ENCODE assay signal across 8 cellular contexts in genomic region chr1:40592107-40592773, GRCh38.
DNase-seq lines count a peak whose midpoint lies in the region; ATAC-seq and TF ChIP-seq lines count a peak whose summit lies in the region.

No MANE protein-coding gene starts in this region.

- TF ChIP-seq CTCF in mammary epithelial cell (conservative IDR thresholded peaks at IDR 0.05 in 1 of 2, IDR thresholded peaks at IDR 0.05 in 1 of 2; ENCODE audit: extremely low read depth in 1 of 2, insufficient read depth in 1 of 2, low read depth in 1 of 2, low read length in 2 of 2) (peak; percentile 76), lung (IDR thresholded peaks at IDR 0.05; ENCODE audit: control extremely low read depth, extremely low read depth) (peak; percentile 14)

- in situ Hi-C loops in mammary epithelial cell (cut with MboI; ENCODE audit: low sequenced_read_pairs in 2 of 2), result no loop called here

- CTCF ChIA-PET in mammary epithelial cell (lab: Charles Lee; ENCODE audit: low non-redundant PET), result interaction anchor here (0.6 to 0.8 kb wide), 5 partner anchors 131 to 986 kb away, joined by 3 to 11 read pairs (median 6); no protein-coding TSS in a partner anchor

- intact Hi-C loops in Right ventricle myocardium inferior (cut with DNase I), result no loop called here
- intact Hi-C loops in cardiac septum (cut with DNase I), result no loop called here
- intact Hi-C loops in mammary epithelial cell (cut with micrococcal nuclease), result loop anchor here (1.0 kb wide), 3 partner anchors 77 to 360 kb away; no protein-coding TSS in a partner anchor

- H2AFZ ChIP-seq in mammary epithelial cell (ENCODE audit: low read depth, low read length), result no peak overlapping the region

- no peaks in the 10 kb centered on the region for H3K36me3 ChIP-seq in mammary epithelial cell (ENCODE audit: insufficient read depth, low read length)
- no peaks in the 10 kb centered on the region for H3K36me3 ChIP-seq in lung (ENCODE audit: control insufficient read depth in 2 of 2, insufficient read depth in 2 of 2, low read length in 2 of 2)

- H3K4me3 ChIP-seq in mammary epithelial cell (replicated peaks in 1 of 3; ENCODE audit: insufficient read depth in 1 of 3, low read depth in 2 of 3, low read length in 3 of 3) (no peak overlapping the region), lung (no peak overlapping the region)

- dilution Hi-C loops in mammary epithelial cell (cut with HindIII; ENCODE audit: low sequenced_read_pairs), result loop anchor here (10.0 kb wide), 1 partner anchor 63 kb away; no protein-coding TSS in a partner anchor

- no peaks in the 10 kb centered on the region for H4K20me1 ChIP-seq in mammary epithelial cell (ENCODE audit: insufficient read depth, low read length)

- peak; percentile 54 for ATAC-seq in Right ventricle myocardium inferior
- no peak for ATAC-seq in lung (ENCODE audit: insufficient read depth, low FRiP score)
- ATAC-seq in GM18502 (IDR thresholded peaks at IDR 0.05; ENCODE audit: poor library complexity, unreplicated experiment), result no peak
- no peak for ATAC-seq in HG02885 (IDR thresholded peaks at IDR 0.05; ENCODE audit: poor library complexity, unreplicated experiment)
- no peak for ATAC-seq in HG03354 (IDR thresholded peaks at IDR 0.05; ENCODE audit: poor library complexity, severe bottlenecking, unreplicated experiment)

- DNase-seq in Right ventricle myocardium inferior (ENCODE audit: missing footprints) (no peak), cardiac septum (ENCODE audit: low spot score) (no peak), NCI-H446 treated with DMSO at 0.1 percent for 48 hours (lab: John Stamatoyannopoulos, UW) (peak; percentile 34), mammary epithelial cell (peak; percentile 75), lung (ENCODE audit: low spot score) (no peak)

- H3K4me1 ChIP-seq in mammary epithelial cell (ENCODE audit: insufficient read depth, low read length), result peaks cover 17% of the 10 kb centered on the region
- no peaks in the 10 kb centered on the region for H3K4me1 ChIP-seq in lung (ENCODE audit: control insufficient read depth in 2 of 2, insufficient read depth in 2 of 2, low read length in 2 of 2)

- WGBS in mammary epithelial cell (ENCODE audit: low coverage, missing lambda C conversion rate), result 16% methylated on average over 6 of the region's 6 CpGs
- WGBS in lung, 2 donors, result 36 to 43% methylated on average over 6 of the region's 6 CpGs

- no peaks in the 10 kb centered on the region for H3K9me3 ChIP-seq in mammary epithelial cell (replicated peaks; ENCODE audit: insufficient read depth, low read length)
- no peaks in the 10 kb centered on the region for H3K9me3 ChIP-seq in lung (ENCODE audit: control insufficient read depth in 2 of 2, insufficient read depth in 1 of 2, low read length in 1 of 2)

- H3K27ac ChIP-seq in mammary epithelial cell (ENCODE audit: insufficient read depth, low read depth, low read length), result no peak overlapping the region
- H3K27ac ChIP-seq in lung (ENCODE audit: low read depth in 1 of 2, low read length in 1 of 2), result no peak overlapping the region

- H3K4me2 ChIP-seq in mammary epithelial cell (ENCODE audit: insufficient read depth, low read depth, low read length), result no peak overlapping the region

- no peak overlapping the region for H3K9ac ChIP-seq in mammary epithelial cell (ENCODE audit: insufficient read depth, low read length)

- no peaks in the 10 kb centered on the region for H3K79me2 ChIP-seq in mammary epithelial cell (ENCODE audit: insufficient read depth, low read length)

- H3K27me3 ChIP-seq in mammary epithelial cell (ENCODE audit: insufficient read depth, low read length) (no peaks in the 10 kb centered on the region), lung (ENCODE audit: control insufficient read depth, insufficient read depth) (no peaks in the 10 kb centered on the region)

- no TSS peak for BruUV-seq in mammary epithelial cell (replicated peaks; lab: Mats Ljungman, UMichigan)

Comparison
In these comparisons a context has a peak if more than half of its experiments do, and no peak if none do; other contexts are left out.
1. DNase-seq: peak in NCI-H446 treated with DMSO at 0.1 percent for 48 hours (single experiment) and mammary epithelial cell (single experiment); none in Right ventricle myocardium inferior (single experiment), cardiac septum (single experiment) and lung (single experiment).